1 cellular context compared by ENCODE assay signal in the genomic region with DNA sequence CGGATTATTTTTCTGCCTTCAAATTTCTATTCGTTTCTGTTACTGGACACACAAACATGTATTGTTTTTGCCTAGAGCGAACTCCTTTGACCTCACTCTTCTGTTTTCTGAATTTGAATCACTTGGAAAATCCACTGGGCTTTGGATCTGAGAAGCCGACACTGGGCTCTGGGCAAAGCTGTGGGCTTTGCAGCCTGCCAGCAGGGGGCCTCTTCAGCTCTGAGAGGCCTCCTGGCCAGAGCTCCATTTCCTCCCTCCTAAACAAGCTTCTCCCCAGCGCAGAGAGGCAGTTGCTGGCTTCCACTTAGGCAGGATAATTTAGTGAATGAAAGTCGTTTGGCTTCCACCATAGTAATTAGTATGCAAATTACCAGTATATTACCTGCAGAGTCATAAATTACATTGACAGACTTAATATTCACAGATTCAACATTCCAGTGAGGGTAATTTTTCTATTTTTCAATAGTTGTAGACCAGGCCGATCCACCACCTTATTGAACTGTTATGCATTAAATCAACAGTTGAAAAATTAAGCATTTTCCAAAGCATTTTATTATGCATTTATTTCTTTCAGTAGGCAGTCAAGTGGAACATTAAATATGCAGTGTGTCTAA.
TF ChIP-seq lines count a peak whose summit lies in the region.

No MANE protein-coding gene starts in this region.

TF ChIP-seq in SK-N-SH, 30 proteins besides CTCF, POLR2A, EP300 and RAD21 (continued from another document):
- TF ChIP-seq, protein P1, sequence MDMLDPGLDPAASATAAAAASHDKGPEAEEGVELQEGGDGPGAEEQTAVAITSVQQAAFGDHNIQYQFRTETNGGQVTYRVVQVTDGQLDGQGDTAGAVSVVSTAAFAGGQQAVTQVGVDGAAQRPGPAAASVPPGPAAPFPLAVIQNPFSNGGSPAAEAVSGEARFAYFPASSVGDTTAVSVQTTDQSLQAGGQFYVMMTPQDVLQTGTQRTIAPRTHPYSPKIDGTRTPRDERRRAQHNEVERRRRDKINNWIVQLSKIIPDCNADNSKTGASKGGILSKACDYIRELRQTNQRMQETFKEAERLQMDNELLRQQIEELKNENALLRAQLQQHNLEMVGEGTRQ (IDR thresholded peaks at IDR 0.05; ENCODE audit: borderline replicate concordance, low read depth, low read length): no peak
- TF ChIP-seq, protein P2, sequence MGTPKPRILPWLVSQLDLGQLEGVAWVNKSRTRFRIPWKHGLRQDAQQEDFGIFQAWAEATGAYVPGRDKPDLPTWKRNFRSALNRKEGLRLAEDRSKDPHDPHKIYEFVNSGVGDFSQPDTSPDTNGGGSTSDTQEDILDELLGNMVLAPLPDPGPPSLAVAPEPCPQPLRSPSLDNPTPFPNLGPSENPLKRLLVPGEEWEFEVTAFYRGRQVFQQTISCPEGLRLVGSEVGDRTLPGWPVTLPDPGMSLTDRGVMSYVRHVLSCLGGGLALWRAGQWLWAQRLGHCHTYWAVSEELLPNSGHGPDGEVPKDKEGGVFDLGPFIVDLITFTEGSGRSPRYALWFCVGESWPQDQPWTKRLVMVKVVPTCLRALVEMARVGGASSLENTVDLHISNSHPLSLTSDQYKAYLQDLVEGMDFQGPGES (IDR thresholded peaks at IDR 0.05; ENCODE audit: low read depth, low read length): no peak
- no peak for TF ChIP-seq JUND (IDR thresholded peaks at IDR 0.05)
- TF ChIP-seq TCF12 (IDR thresholded peaks at IDR 0.05): no peak
- TF ChIP-seq NRF1 (IDR thresholded peaks at IDR 0.05; ENCODE audit: low read depth, low read length): no peak
- TF ChIP-seq YY1 (IDR thresholded peaks at IDR 0.05; ENCODE audit: low read depth): peak; percentile 28; the same call in 1 of the 2 replicates
- no peak for TF ChIP-seq FOXM1 (IDR thresholded peaks at IDR 0.05; ENCODE audit: low read depth)
- TF ChIP-seq, protein P3, sequence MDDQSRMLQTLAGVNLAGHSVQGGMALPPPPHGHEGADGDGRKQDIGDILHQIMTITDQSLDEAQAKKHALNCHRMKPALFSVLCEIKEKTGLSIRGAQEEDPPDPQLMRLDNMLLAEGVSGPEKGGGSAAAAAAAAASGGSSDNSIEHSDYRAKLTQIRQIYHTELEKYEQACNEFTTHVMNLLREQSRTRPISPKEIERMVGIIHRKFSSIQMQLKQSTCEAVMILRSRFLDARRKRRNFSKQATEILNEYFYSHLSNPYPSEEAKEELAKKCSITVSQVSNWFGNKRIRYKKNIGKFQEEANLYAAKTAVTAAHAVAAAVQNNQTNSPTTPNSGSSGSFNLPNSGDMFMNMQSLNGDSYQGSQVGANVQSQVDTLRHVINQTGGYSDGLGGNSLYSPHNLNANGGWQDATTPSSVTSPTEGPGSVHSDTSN (IDR thresholded peaks at IDR 0.05): no peak
- no peak; the same call in 1 of the 2 replicates for TF ChIP-seq RXRA (IDR thresholded peaks at IDR 0.05; ENCODE audit: borderline replicate concordance, low read depth)
- peak; percentile 30; the same call in 1 of the 2 replicates for TF ChIP-seq TAF1 (IDR thresholded peaks at IDR 0.05; ENCODE audit: borderline replicate concordance, low read depth, low read length)
- no peak for TF ChIP-seq RCOR1 (IDR thresholded peaks at IDR 0.05; ENCODE audit: low read length)
- no peak for TF ChIP-seq SIN3A (IDR thresholded peaks at IDR 0.05; ENCODE audit: borderline replicate concordance, low read depth, low read length)
- TF ChIP-seq MEF2A (IDR thresholded peaks at IDR 0.05; ENCODE audit: borderline replicate concordance, low read depth): no peak
- peak; percentile 94 for TF ChIP-seq SMC3 (IDR thresholded peaks at IDR 0.05; ENCODE audit: low read depth, low read length)
- TF ChIP-seq CHD2 (IDR thresholded peaks at IDR 0.05; ENCODE audit: low read length, partially characterized antibody): no peak
- TF ChIP-seq NFIC (IDR thresholded peaks at IDR 0.05; ENCODE audit: borderline replicate concordance): 0 out of 2 replicates have a peak, but pooled peaks have one; percentile 5
